In the genomic region with DNA sequence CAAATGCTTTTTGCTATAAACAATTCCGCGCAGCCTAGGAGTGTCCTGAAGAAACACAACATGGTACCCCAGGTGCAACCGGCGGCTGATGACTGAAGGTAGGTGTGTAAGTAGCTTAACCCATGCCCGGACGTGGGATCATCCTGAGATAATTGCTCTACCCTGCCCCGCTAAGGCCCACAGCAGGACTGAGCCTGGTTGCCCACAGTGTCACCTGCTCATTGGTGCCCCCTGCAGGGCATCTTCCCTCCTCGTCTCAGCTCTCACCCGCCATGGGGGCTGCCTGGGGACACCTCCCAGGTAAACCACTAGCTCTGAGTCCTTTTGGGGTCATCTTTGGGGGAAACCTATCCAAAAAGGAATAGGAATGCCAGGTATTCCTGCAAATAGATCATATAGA, we compare ENCODE assay signal across 8 cellular contexts. TPM values are rescaled to one million over a fixed set of nuclear protein-coding genes. Genes with fewer than 3 reads are reported as not detected.
DNase-seq lines count a peak whose midpoint lies in the region; ATAC-seq and TF ChIP-seq lines count a peak whose summit lies in the region.

No MANE protein-coding gene starts in this region.

- no peaks in the 10 kb centered on the region for H3K9me3 Mint-ChIP-seq in activated CD8-positive, alpha-beta T cell treated with anti-CD3 and anti-CD28 coated beads for 36 hours

- H3K36me3 Mint-ChIP-seq in activated CD8-positive, alpha-beta T cell treated with anti-CD3 and anti-CD28 coated beads for 36 hours (ENCODE audit: low read depth) = peaks cover 6% of the 10 kb centered on the region

- no peak overlapping the region for H3K4me2 ChIP-seq in DND-41 (ENCODE audit: insufficient read depth, low read length)
- H3K4me2 ChIP-seq in Karpas-422 (ENCODE audit: low read depth, low read length, poor library complexity, severe bottlenecking) = no peak overlapping the region

- TF ChIP-seq CTCF in DND-41 (IDR thresholded peaks at IDR 0.05; ENCODE audit: borderline replicate concordance, extremely low read depth, low read length, poor library complexity, severe bottlenecking) = peak; percentile 70
- TF ChIP-seq CTCF in activated CD8-positive, alpha-beta T cell treated with anti-CD3 and anti-CD28 coated beads for 36 hours (IDR thresholded peaks at IDR 0.05) = peak; percentile 67
- peak; percentile 68 for TF ChIP-seq CTCF in fibroblast of villous mesenchyme (IDR thresholded peaks at IDR 0.05; ENCODE audit: insufficient read depth, low read depth, low read length)

- H3K9me3 ChIP-seq in DND-41 (ENCODE audit: insufficient read depth, low read length, severe bottlenecking) (no peaks in the 10 kb centered on the region), Karpas-422 (ENCODE audit: low read length) (no peaks in the 10 kb centered on the region)

- H3K27ac ChIP-seq in DND-41 (ENCODE audit: low read length) (no peak overlapping the region), Karpas-422 (ENCODE audit: low read length) (no peak overlapping the region)

- peak; percentile 35; the same call in 1 of the 3 replicates for ATAC-seq in DND-41 (ENCODE audit: insufficient read depth, low read depth)
- peak; percentile 64 for ATAC-seq in activated CD8-positive, alpha-beta T cell treated with anti-CD3 and anti-CD28 coated beads for 36 hours
- no peak for ATAC-seq in HG03442 (IDR thresholded peaks at IDR 0.05; ENCODE audit: unreplicated experiment)

- H3K4me3 ChIP-seq in DND-41 (ENCODE audit: low read depth in 1 of 2, low read length in 2 of 2) (no peak overlapping the region), Karpas-422 (ENCODE audit: low read length) (no peak overlapping the region), fibroblast of villous mesenchyme (ENCODE audit: low read depth, low read length) (no peak overlapping the region)

- DNase-seq in DND-41 (peak; percentile 42), Karpas-422 (peak; percentile 81), fibroblast of villous mesenchyme (ENCODE audit: low read depth) (no peak), NCI-H226 (no peak), NCI-H510A (lab: John Stamatoyannopoulos, UW) (no peak)
- peak; percentile 69 for DNase-seq in activated CD8-positive, alpha-beta T cell treated with anti-CD3 and anti-CD28 coated beads for 36 hours
- peak in 2 of 3 experiments; percentile 13 to 31 for DNase-seq in stimulated activated CD4-positive, alpha-beta T cell treated with anti-CD3 and anti-CD28 coated beads, TNF-alpha, amount 100 ng/mL, for 4 hours (ENCODE audit: low read depth in 3 of 3)

- CTCF ChIA-PET in activated CD8-positive, alpha-beta T cell treated with anti-CD3 and anti-CD28 coated beads for 36 hours (lab: Charles Lee) = interaction anchor here (0.5 to 2.1 kb wide), 14 partner anchors 9 to 154 kb away, joined by 3 to 8 read pairs (median 4); partner anchors contain the start of gene SLC25A42

- peaks cover 2% of the 10 kb centered on the region for H3K4me1 Mint-ChIP-seq in activated CD8-positive, alpha-beta T cell treated with anti-CD3 and anti-CD28 coated beads for 36 hours (ENCODE audit: low read depth)

- no peaks in the 10 kb centered on the region for H3K27me3 Mint-ChIP-seq in activated CD8-positive, alpha-beta T cell treated with anti-CD3 and anti-CD28 coated beads for 36 hours

- H4K20me1 ChIP-seq in DND-41 (ENCODE audit: insufficient read depth, low read length) (no peaks in the 10 kb centered on the region), Karpas-422 (ENCODE audit: insufficient read depth, low read depth, low read length) (no peaks in the 10 kb centered on the region)

- H3K36me3 ChIP-seq in DND-41 (ENCODE audit: insufficient read depth, low read length) (peaks cover 22% of the 10 kb centered on the region), Karpas-422 (ENCODE audit: insufficient read depth, low read length) (peaks cover 10% of the 10 kb centered on the region; the same call in 1 of the 2 replicates)

- H3K9ac ChIP-seq in DND-41 (ENCODE audit: low read depth, low read length) (no peak overlapping the region), Karpas-422 (ENCODE audit: low read length) (no peak overlapping the region)

- intact Hi-C loops in activated CD8-positive, alpha-beta T cell treated with anti-CD3 and anti-CD28 coated beads for 36 hours (cut with micrococcal nuclease) = no loop called here

- H3K79me2 ChIP-seq in DND-41 (ENCODE audit: insufficient read depth, low read length) (no peaks in the 10 kb centered on the region), Karpas-422 (ENCODE audit: low read length) (no peaks in the 10 kb centered on the region)

- H2AFZ ChIP-seq in DND-41 (ENCODE audit: low read depth, low read length) = no peak overlapping the region
- H2AFZ ChIP-seq in Karpas-422 (ENCODE audit: low read length) = no peak overlapping the region

- no peaks in the 10 kb centered on the region for H3K4me1 ChIP-seq in DND-41 (ENCODE audit: insufficient read depth, low read length)
- H3K4me1 ChIP-seq in Karpas-422 (ENCODE audit: low read length) = peaks cover 6% of the 10 kb centered on the region

- no peak overlapping the region for H3K27ac Mint-ChIP-seq in activated CD8-positive, alpha-beta T cell treated with anti-CD3 and anti-CD28 coated beads for 36 hours

- H3K4me3 Mint-ChIP-seq in activated CD8-positive, alpha-beta T cell treated with anti-CD3 and anti-CD28 coated beads for 36 hours = no peak overlapping the region

- H3K27me3 ChIP-seq in DND-41 (ENCODE audit: insufficient read depth, low read length, poor library complexity) (no peaks in the 10 kb centered on the region), Karpas-422 (ENCODE audit: low read length) (no peaks in the 10 kb centered on the region)

- POLR2A ChIA-PET in activated CD8-positive, alpha-beta T cell treated with anti-CD3 and anti-CD28 coated beads for 36 hours (lab: Charles Lee) = interaction anchor here (1.1 kb wide), 1 partner anchor 8 kb away, joined by 3 read pairs; no protein-coding TSS in a partner anchor

- H3K9me2 ChIP-seq in Karpas-422 (replicated peaks; ENCODE audit: insufficient read depth, low read length) = no peaks in the 10 kb centered on the region

RNA-seq across cellular contexts. Expression of gene TMEM161A, which starts 22.3 kb away (rescaled TPM):
- 24.9 and 58.5 TPM in 2 replicates for total RNA-seq in Karpas-422 (2014; rRNA removed; shearing (Covaris generic); ENCODE audit: low replicate concordance)
- 10 to 100 TPM; 24.4 to 26.2 TPM for total RNA-seq in activated CD8-positive, alpha-beta T cell treated with anti-CD3 and anti-CD28 coated beads for 36 hours
- 18.1 and 20.9 TPM in 2 replicates for total RNA-seq in fibroblast of villous mesenchyme

RNA-seq across cellular contexts. Expression of gene SLC25A42, which starts 52.2 kb away (rescaled TPM):
- total RNA-seq in Karpas-422 (2014; rRNA removed; shearing (Covaris generic); ENCODE audit: low replicate concordance) = 4.5 and 6.2 TPM in 2 replicates
- total RNA-seq in activated CD8-positive, alpha-beta T cell treated with anti-CD3 and anti-CD28 coated beads for 36 hours = 10 to 100 TPM; 10.9 to 11.1 TPM
- 5.8 and 9.1 TPM in 2 replicates for total RNA-seq in fibroblast of villous mesenchyme

RNA-seq across cellular contexts. Expression of gene MEF2B, which starts 54.1 kb away (rescaled TPM):
- total RNA-seq in Karpas-422 (2014; rRNA removed; shearing (Covaris generic); ENCODE audit: low replicate concordance) = 395 and 679 TPM in 2 replicates
- 1 to 10 TPM; 1.4 to 2.6 TPM for total RNA-seq in activated CD8-positive, alpha-beta T cell treated with anti-CD3 and anti-CD28 coated beads for 36 hours
- 0.32 TPM in 1 of 2 replicates, not detected in the other for total RNA-seq in fibroblast of villous mesenchyme

Comparison
In these comparisons a context has a peak if more than half of its experiments do, and no peak if none do; other contexts are left out.
1. DNase-seq: peak in DND-41 (single experiment), Karpas-422 (single experiment), activated CD8-positive, alpha-beta T cell treated with anti-CD3 and anti-CD28 coated beads for 36 hours (single experiment) and stimulated activated CD4-positive, alpha-beta T cell treated with anti-CD3 and anti-CD28 coated beads, TNF-alpha, amount 100 ng/mL, for 4 hours (2 of 3); none in fibroblast of villous mesenchyme (single experiment), NCI-H226 (single experiment) and NCI-H510A (single experiment).
2. RNA of gene MEF2B, which starts 54.1 kb away (total RNA-seq): 395 to 679 TPM in Karpas-422; 1.4 to 2.6 TPM in activated CD8-positive, alpha-beta T cell treated with anti-CD3 and anti-CD28 coated beads for 36 hours and 0.32 TPM in fibroblast of villous mesenchyme; every median in the first group is over 100 times any median in the second.
3. Peak in every context shown above with its lines, with median percentiles within 50 percentile points of each other: CTCF ChIP-seq.